Comparison of ENCODE assay signal across 8 cellular contexts in genomic region chr15:83248151-83248851, GRCh38. TPM values are rescaled to one million over a fixed set of nuclear protein-coding genes. Genes with fewer than 3 reads are reported as not detected.
DNase-seq lines count a peak whose midpoint lies in the region; ATAC-seq, FAIRE-seq and TF ChIP-seq lines count a peak whose summit lies in the region.

No MANE protein-coding gene starts in this region.

- ATAC-seq in omental fat pad (ENCODE audit: low FRiP score): peak; percentile 37
- no peak for ATAC-seq in HG02885 (IDR thresholded peaks at IDR 0.05; ENCODE audit: poor library complexity, unreplicated experiment)
- ATAC-seq in HG03097 (IDR thresholded peaks at IDR 0.05; ENCODE audit: low FRiP score, unreplicated experiment): no peak

- FAIRE-seq in TTC549 (lab: Jason Lieb, UNC): peak; percentile 79

- H3K4me3 ChIP-seq in AG09309 (ENCODE audit: control insufficient read depth, low read depth, low read length) (no peak overlapping the region), foreskin fibroblast (ENCODE audit: low read depth in 1 of 2, low read length in 2 of 2) (no peak overlapping the region)

- DNase-seq in AG09309 (ENCODE audit: low read depth): peak; percentile 21
- DNase-seq in GM04503 (ENCODE audit: low read depth): peak; percentile 25
- DNase-seq in NCI-H1048 (lab: John Stamatoyannopoulos, UW): peak; percentile 16
- peak; percentile 47 to 83 for DNase-seq in foreskin fibroblast
- no peak for DNase-seq in omental fat pad (ENCODE audit: low spot score)

- peak; percentile 71 for TF ChIP-seq CTCF in AG09309 (IDR thresholded peaks at IDR 0.05; ENCODE audit: control insufficient read depth, insufficient read depth, low read depth, low read length, missing control alignments)
- peak; percentile 69 for TF ChIP-seq CTCF in foreskin fibroblast (IDR thresholded peaks at IDR 0.05; ENCODE audit: low read depth, low read length)
- peak in 2 of 3 donors; percentile 73 to 78 for TF ChIP-seq CTCF in omental fat pad (IDR thresholded peaks at IDR 0.05)

RNA-seq across cellular contexts. Expression of gene BNC1, which starts 36.2 kb away (rescaled TPM):
- total RNA-seq in omental fat pad: 10 to 100 TPM in 3 of 4 donors, 1 to 10 TPM in 1; 1.1 to 73.0 (median 35.6) TPM

RNA-seq across cellular contexts. Expression of gene HDGFL3, which starts 40.7 kb away (rescaled TPM):
- total RNA-seq in omental fat pad: 10 to 100 TPM; 16.0 to 40.7 (median 29.5) TPM
